ENCODE assay signal across 21 cellular contexts in the genomic region with DNA sequence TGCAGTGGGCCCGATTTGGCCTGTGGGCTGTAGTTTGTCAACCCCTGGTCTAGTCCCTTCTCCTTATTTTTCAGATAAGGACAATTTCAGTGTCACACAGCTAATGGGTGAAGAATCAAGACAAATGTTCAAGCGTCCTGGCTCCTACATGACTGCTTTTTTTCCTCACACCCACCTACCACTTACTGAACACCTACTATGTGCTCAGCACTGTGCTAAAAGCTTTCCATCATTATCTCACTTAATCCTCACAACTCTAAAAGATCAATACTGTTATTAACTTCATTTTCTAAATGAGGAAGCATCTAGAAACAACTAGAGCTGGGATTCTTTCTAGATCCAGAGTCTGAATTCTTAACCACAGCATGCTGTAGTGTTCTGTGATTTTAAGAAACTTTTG.
DNase-seq lines count a peak whose midpoint lies in the region; ATAC-seq, FAIRE-seq and TF ChIP-seq lines count a peak whose summit lies in the region.
"Had no signal": no experiment of that assay in that cellular context is flagged by ENCODE, and none has a peak within 500 bp of the region (broad histone marks: within the 10 kb centered on the region; RNA-seq: fewer than 3 reads in every experiment).

No MANE protein-coding gene starts in this region.

- peaks cover 68% of the 10 kb centered on the region for H3K27me3 Mint-ChIP-seq in activated T-cell treated with anti-CD3 and anti-CD28 coated beads, Interleukin-2, amount 50 U/mL, for 72 hours (ENCODE audit: low read depth)
- peaks cover 38% of the 10 kb centered on the region for H3K27me3 Mint-ChIP-seq in activated T-cell treated with anti-CD3 and anti-CD28 coated beads, Interleukin-2, amount 50 U/mL, for 24 hours

- no peak for TF ChIP-seq EP300 in K562 (IDR thresholded peaks at IDR 0.05; ENCODE audit: low read length)

- peaks cover 11 to 24% of the 10 kb centered on the region in 2 experiments for H3K4me1 ChIP-seq in K562 (replicated peaks in 1 of 2; ENCODE audit: control insufficient read depth in 2 of 2, insufficient read depth in 2 of 2, low read length in 2 of 2)
- H3K4me1 ChIP-seq in muscle layer of colon (ENCODE audit: insufficient read depth, low read length): peaks cover 49% of the 10 kb centered on the region
- H3K4me1 ChIP-seq: breast epithelium had no signal

- H3K4me3 ChIP-seq in K562 (no peak overlapping the region), muscle layer of colon (ENCODE audit: low read depth in 1 of 2, low read length in 2 of 2) (no peak overlapping the region)
- H3K4me3 ChIP-seq: breast epithelium, left ventricle myocardium inferior, pancreas, Peyer's patch, suprapubic skin had no signal

- POLR2A ChIA-PET in K562 (lab: Yijun Ruan, JAX) (no interaction called here), GM10248 (lab: Yijun Ruan, JAX) (no interaction called here)

- in situ Hi-C loops in K562 (cut with MboI): no loop called here

- H3K27ac ChIP-seq in K562 (ENCODE audit: extremely low read depth, low read depth, low read length): no peak overlapping the region
- H3K27ac ChIP-seq in muscle layer of colon (ENCODE audit: low read depth, low read length): peak overlapping the region; percentile 83
- H3K27ac ChIP-seq: breast epithelium, C4-2B, left ventricle myocardium inferior, pancreas, suprapubic skin, WERI-Rb-1 had no signal

- no peak overlapping the region for H3K4me2 ChIP-seq in K562 (ENCODE audit: insufficient read depth, low read length)

- 0 out of 2 replicates have a peak, but pooled peaks cover 3% of the 10 kb centered on the region for H3K9me3 ChIP-seq in K562 (replicated peaks; ENCODE audit: control insufficient read depth, insufficient read depth, low read depth, low read length)
- no peaks in the 10 kb centered on the region for H3K9me3 ChIP-seq in muscle layer of colon (ENCODE audit: low read length)
- H3K9me3 ChIP-seq: breast epithelium, left ventricle myocardium inferior, pancreas, Peyer's patch, suprapubic skin had no signal

- BruUV-seq in K562 (replicated peaks; lab: Mats Ljungman, UMichigan): no TSS peak

- WGBS in K562 (ENCODE audit: insufficient coverage, low coverage, missing lambda C conversion rate): 28% methylated on average over 2 of the region's 2 CpGs

- TF ChIP-seq RAD21 in K562 (CRISPR knock-in tag; conservative IDR thresholded peaks at IDR 0.05 in 1 of 2, IDR thresholded peaks at IDR 0.05 in 1 of 2): no peak

- H4K20me1 ChIP-seq in K562 (replicated peaks; ENCODE audit: control insufficient read depth, insufficient read depth, low read length): no peaks in the 10 kb centered on the region

- no peak for ATAC-seq in activated T-cell treated with anti-CD3 and anti-CD28 coated beads, Interleukin-2, amount 50 U/mL, for 72 hours (replicated peaks in 1 of 2)
- no peak for ATAC-seq in K562
- no peak for ATAC-seq in HG03108 (IDR thresholded peaks at IDR 0.05; ENCODE audit: unreplicated experiment)

- H3K27me3 ChIP-seq in K562 (ENCODE audit: control insufficient read depth in 2 of 2, insufficient read depth in 2 of 2, low read length in 2 of 2) (peaks cover 0 to 25% of the 10 kb centered on the region in 2 experiments; a peak in 2 of 5 replicates), muscle layer of colon (ENCODE audit: control insufficient read depth in 1 of 2, insufficient read depth in 2 of 2, low read length in 2 of 2) (no peaks in the 10 kb centered on the region)
- H3K27me3 ChIP-seq: breast epithelium, pancreas, Peyer's patch, suprapubic skin had no signal

- intact Hi-C loops in K562 (cut with micrococcal nuclease): no loop called here

- no peaks in the 10 kb centered on the region for H3K79me2 ChIP-seq in K562 (ENCODE audit: control insufficient read depth, insufficient read depth, low read length)

- CTCF ChIA-PET in K562 (lab: Yijun Ruan, JAX; ENCODE audit: low intra/inter-chr PET ratio) (no interaction called here), GM10248 (lab: Yijun Ruan, JAX) (interaction anchor here (1.1 to 5.8 kb wide), 2 partner anchors 17 to 90 kb away, joined by 3 to 26 read pairs; no protein-coding TSS in a partner anchor)

- no peaks in the 10 kb centered on the region for H3K9me3 Mint-ChIP-seq in activated T-cell treated with anti-CD3 and anti-CD28 coated beads, Interleukin-2, amount 50 U/mL, for 72 hours
- no peaks in the 10 kb centered on the region for H3K9me3 Mint-ChIP-seq in activated T-cell treated with anti-CD3 and anti-CD28 coated beads, Interleukin-2, amount 50 U/mL, for 24 hours
- H3K9me3 Mint-ChIP-seq: activated naive CD8-positive, alpha-beta T cell treated with anti-CD3 and anti-CD28 coated beads for 36 hours had no signal

- FAIRE-seq in K562 (lab: Jason Lieb, UNC): no peak

- H3K4me3 Mint-ChIP-seq in activated T-cell treated with anti-CD3 and anti-CD28 coated beads, Interleukin-2, amount 50 U/mL, for 72 hours: peak overlapping the region in 1 of 2 donors; percentile 78
- H3K4me3 Mint-ChIP-seq in activated T-cell treated with anti-CD3 and anti-CD28 coated beads, Interleukin-2, amount 50 U/mL, for 24 hours: no peak overlapping the region
- H3K4me3 Mint-ChIP-seq: activated naive CD8-positive, alpha-beta T cell treated with anti-CD3 and anti-CD28 coated beads for 36 hours had no signal

- H3K4me1 Mint-ChIP-seq in activated T-cell treated with anti-CD3 and anti-CD28 coated beads, Interleukin-2, amount 50 U/mL, for 72 hours (ENCODE audit: low read depth): peaks cover 34% of the 10 kb centered on the region
- peaks cover 27% of the 10 kb centered on the region for H3K4me1 Mint-ChIP-seq in activated T-cell treated with anti-CD3 and anti-CD28 coated beads, Interleukin-2, amount 50 U/mL, for 24 hours (ENCODE audit: low read depth)

- no peaks in the 10 kb centered on the region for H3K36me3 Mint-ChIP-seq in activated T-cell treated with anti-CD3 and anti-CD28 coated beads, Interleukin-2, amount 50 U/mL, for 72 hours (ENCODE audit: insufficient read depth in 2 of 2)
- H3K36me3 Mint-ChIP-seq in activated T-cell treated with anti-CD3 and anti-CD28 coated beads, Interleukin-2, amount 50 U/mL, for 24 hours (ENCODE audit: low read depth): no peaks in the 10 kb centered on the region
- H3K36me3 Mint-ChIP-seq: activated naive CD8-positive, alpha-beta T cell treated with anti-CD3 and anti-CD28 coated beads for 36 hours had no signal

- no peaks in the 10 kb centered on the region for H3K9me1 ChIP-seq in K562 (ENCODE audit: control insufficient read depth, insufficient read depth, low read length)

- H3K9ac ChIP-seq in K562 (ENCODE audit: insufficient read depth in 1 of 2, low read depth in 2 of 2, low read length in 2 of 2) (no peak overlapping the region), muscle layer of colon (ENCODE audit: low read length) (no peak overlapping the region)

- H3K36me3 ChIP-seq in K562 (ENCODE audit: control insufficient read depth, insufficient read depth, low read length) (no peaks in the 10 kb centered on the region), muscle layer of colon (ENCODE audit: insufficient read depth, low read length) (no peaks in the 10 kb centered on the region)
- H3K36me3 ChIP-seq: breast epithelium, left ventricle myocardium inferior, pancreas, Peyer's patch, suprapubic skin, WERI-Rb-1 had no signal

- peak overlapping the region; percentile 78 for H3K27ac Mint-ChIP-seq in activated T-cell treated with anti-CD3 and anti-CD28 coated beads, Interleukin-2, amount 50 U/mL, for 72 hours
- no peak overlapping the region for H3K27ac Mint-ChIP-seq in activated T-cell treated with anti-CD3 and anti-CD28 coated beads, Interleukin-2, amount 50 U/mL, for 24 hours
- H3K27ac Mint-ChIP-seq: activated naive CD8-positive, alpha-beta T cell treated with anti-CD3 and anti-CD28 coated beads for 36 hours had no signal

- no peak for TF ChIP-seq POLR2A in K562 (conservative IDR thresholded peaks at IDR 0.05)

- no peak for DNase-seq in activated T-cell treated with anti-CD3 and anti-CD28 coated beads, Interleukin-2, amount 50 U/mL, for 72 hours
- no peak for DNase-seq in activated T-cell treated with anti-CD3 and anti-CD28 coated beads, Interleukin-2, amount 50 U/mL, for 24 hours
- no peak for DNase-seq in K562 (ENCODE audit: extremely low read depth in 1 of 4, low spot score in 3 of 4)
- DNase-seq in stimulated activated CD4-positive, alpha-beta T cell treated with anti-CD3 and anti-CD28 coated beads, Interleukin-4, amount 100 ng/mL, for 24 hours: no peak
- DNase-seq in GM10248 (ENCODE audit: extremely low spot score): no peak
- DNase-seq in amniotic stem cell (lab: John Stamatoyannopoulos, UW): no peak
- DNase-seq: ACHN; activated CD4-positive, alpha-beta T cell treated with anti-CD3 and anti-CD28 coated beads, Interleukin-2, amount 50 U/mL, for 48 hours; activated naive CD8-positive, alpha-beta T cell treated with anti-CD3 and anti-CD28 coated beads for 36 hours; activated T-cell treated with anti-CD3 and anti-CD28 coated beads, Interleukin-2, amount 50 U/mL, for 48 hours; left ventricle myocardium inferior; NCI-H1417; NCI-H82; pancreas; Peyer's patch; WERI-Rb-1 had no signal

- no peak overlapping the region for H2AFZ ChIP-seq in K562 (ENCODE audit: low read depth, low read length)

- TF ChIP-seq CTCF in K562 (IDR thresholded peaks at IDR 0.05 in 2 of 3, conservative IDR thresholded peaks at IDR 0.05 in 1 of 3; ENCODE audit: insufficient read depth in 2 of 3, low read depth in 1 of 3, low read length in 3 of 3) (no peak), GM10248 (IDR thresholded peaks at IDR 0.05; ENCODE audit: control extremely low read depth, extremely low read depth, low read depth, missing control alignments) (no peak)

TF ChIP-seq in K562, 482 proteins besides CTCF, POLR2A, EP300 and RAD21:
- TF ChIP-seq ZKSCAN1 (IDR thresholded peaks at IDR 0.05; ENCODE audit: low read depth, low read length) (peak; percentile 92), ZBTB1 (CRISPR knock-in tag; IDR thresholded peaks at IDR 0.05; ENCODE audit: borderline replicate concordance, low read depth) (no peak)
